ENCODE assay signal across 13 cellular contexts in genomic region chr4:20356565-20356964, GRCh38.
DNase-seq lines count a peak whose midpoint lies in the region; ATAC-seq and TF ChIP-seq lines count a peak whose summit lies in the region.
"Had no signal": no experiment of that assay in that cellular context is flagged by ENCODE, and none has a peak within 500 bp of the region (broad histone marks: within the 10 kb centered on the region; RNA-seq: fewer than 3 reads in every experiment).

No MANE protein-coding gene starts in this region.

- CTCF ChIA-PET in MCF 10A (lab: Yijun Ruan, JAX): interaction anchor here (0.6 kb wide), 1 partner anchor 44 kb away, joined by 6 read pairs; no protein-coding TSS in a partner anchor

- H3K27me3 Mint-ChIP-seq in MCF 10A (ENCODE audit: insufficient read depth, unreplicated experiment): no peaks in the 10 kb centered on the region
- H3K27me3 Mint-ChIP-seq: activated naive CD4-positive, alpha-beta T cell treated with anti-CD3 and anti-CD28 coated beads, Interleukin-2, amount 50 U/mL, for 24 hours; naive B cell had no signal

- POLR2A ChIA-PET in MCF 10A (lab: Yijun Ruan, JAX): interaction anchor here (0.7 kb wide), 1 partner anchor 199 kb away, joined by 3 read pairs; no protein-coding TSS in a partner anchor

- H3K4me1 ChIP-seq in cardiac muscle cell (ENCODE audit: low read depth): peaks cover 28% of the 10 kb centered on the region

- H3K4me3 Mint-ChIP-seq in MCF 10A (ENCODE audit: unreplicated experiment): no peak overlapping the region
- H3K4me3 Mint-ChIP-seq: activated CD8-positive, alpha-beta T cell treated with anti-CD3 and anti-CD28 coated beads, Interleukin-2, amount 10 ng/mL, durations not matched to agents 7 days and 5 days; activated naive CD4-positive, alpha-beta T cell treated with anti-CD3 and anti-CD28 coated beads, Interleukin-2, amount 50 U/mL, for 24 hours; endodermal cell; naive B cell had no signal

- H3K36me3 ChIP-seq in cardiac muscle cell: no peaks in the 10 kb centered on the region

- peak; percentile 45 to 58 for DNase-seq in cardiac muscle cell (ENCODE audit: low read depth in 1 of 2, low spot score in 1 of 2)
- no peak for DNase-seq in left cardiac atrium
- peak; percentile 1 for DNase-seq in SHP77 treated with DMSO at 0.1 percent for 48 hours (lab: John Stamatoyannopoulos, UW)
- peak; percentile 38 to 76 for DNase-seq in hippocampal formation (lab: John Stamatoyannopoulos, UW)
- no peak for DNase-seq in MCF 10A (ENCODE audit: unreplicated experiment)
- no peak for DNase-seq in NCI-H2196 treated with DMSO at 0.1 percent for 48 hours (lab: John Stamatoyannopoulos, UW; ENCODE audit: unreplicated experiment)
- DNase-seq: activated CD8-positive, alpha-beta T cell treated with anti-CD3 and anti-CD28 coated beads, Interleukin-2, amount 10 ng/mL, durations not matched to agents 7 days and 5 days; endodermal cell; naive B cell had no signal

- H3K4me1 Mint-ChIP-seq in MCF 10A (ENCODE audit: insufficient read depth, unreplicated experiment): no peaks in the 10 kb centered on the region
- H3K4me1 Mint-ChIP-seq: activated naive CD4-positive, alpha-beta T cell treated with anti-CD3 and anti-CD28 coated beads, Interleukin-2, amount 50 U/mL, for 24 hours had no signal

- ATAC-seq in left cardiac atrium (no peak), GM18870 (IDR thresholded peaks at IDR 0.05; ENCODE audit: unreplicated experiment) (no peak), HG02981 (IDR thresholded peaks at IDR 0.05; ENCODE audit: unreplicated experiment) (no peak)
- ATAC-seq: activated CD8-positive, alpha-beta T cell treated with anti-CD3 and anti-CD28 coated beads, Interleukin-2, amount 10 ng/mL, durations not matched to agents 7 days and 5 days; HepG2 had no signal

- H3K9me3 ChIP-seq in cardiac muscle cell (ENCODE audit: low read depth): no peaks in the 10 kb centered on the region

- no peak overlapping the region for H3K4me3 ChIP-seq in cardiac muscle cell

- BruUV-seq in MCF 10A (replicated peaks; lab: Mats Ljungman, UMichigan): no TSS peak

- no peak overlapping the region for H3K27ac ChIP-seq in cardiac muscle cell

- TF ChIP-seq CTCF in cardiac muscle cell (IDR thresholded peaks at IDR 0.05; ENCODE audit: low read depth, low read length) (no peak), MCF 10A (IDR thresholded peaks at IDR 0.05; ENCODE audit: unreplicated experiment) (no peak)

- intact Hi-C loops in left cardiac atrium (cut with DNase I): no loop called here
- intact Hi-C loops in MCF 10A (cut with micrococcal nuclease): no loop called here

- no peaks in the 10 kb centered on the region for H3K27me3 ChIP-seq in cardiac muscle cell

- H3K27ac Mint-ChIP-seq in MCF 10A (ENCODE audit: low read depth, unreplicated experiment): no peak overlapping the region
- H3K27ac Mint-ChIP-seq: activated CD8-positive, alpha-beta T cell treated with anti-CD3 and anti-CD28 coated beads, Interleukin-2, amount 10 ng/mL, durations not matched to agents 7 days and 5 days; activated naive CD4-positive, alpha-beta T cell treated with anti-CD3 and anti-CD28 coated beads, Interleukin-2, amount 50 U/mL, for 24 hours; endodermal cell; naive B cell had no signal

- H3K9me3 Mint-ChIP-seq in MCF 10A (ENCODE audit: unreplicated experiment): no peaks in the 10 kb centered on the region
- H3K9me3 Mint-ChIP-seq: activated naive CD4-positive, alpha-beta T cell treated with anti-CD3 and anti-CD28 coated beads, Interleukin-2, amount 50 U/mL, for 24 hours; endodermal cell had no signal

- H3K36me3 Mint-ChIP-seq in MCF 10A (ENCODE audit: insufficient read depth, unreplicated experiment): no peaks in the 10 kb centered on the region
- H3K36me3 Mint-ChIP-seq: activated naive CD4-positive, alpha-beta T cell treated with anti-CD3 and anti-CD28 coated beads, Interleukin-2, amount 50 U/mL, for 24 hours; naive B cell had no signal

Comparison
In these comparisons a context has a peak if more than half of its experiments do, and no peak if none do; other contexts are left out.
1. DNase-seq: peak in cardiac muscle cell (2 of 2), SHP77 treated with DMSO at 0.1 percent for 48 hours (single experiment) and hippocampal formation (2 of 2); none in left cardiac atrium (single experiment), MCF 10A (single experiment) and NCI-H2196 treated with DMSO at 0.1 percent for 48 hours (single experiment).